In genomic region chrX:70509078-70509477, GRCh38 we compare ENCODE assay signal across 1 cellular context.
TF ChIP-seq lines count a peak whose summit lies in the region.

No MANE protein-coding gene starts in this region.

TF ChIP-seq in H1, 55 proteins besides CTCF, POLR2A, EP300 and RAD21 (continued from another document):
- TF ChIP-seq, protein P1, sequence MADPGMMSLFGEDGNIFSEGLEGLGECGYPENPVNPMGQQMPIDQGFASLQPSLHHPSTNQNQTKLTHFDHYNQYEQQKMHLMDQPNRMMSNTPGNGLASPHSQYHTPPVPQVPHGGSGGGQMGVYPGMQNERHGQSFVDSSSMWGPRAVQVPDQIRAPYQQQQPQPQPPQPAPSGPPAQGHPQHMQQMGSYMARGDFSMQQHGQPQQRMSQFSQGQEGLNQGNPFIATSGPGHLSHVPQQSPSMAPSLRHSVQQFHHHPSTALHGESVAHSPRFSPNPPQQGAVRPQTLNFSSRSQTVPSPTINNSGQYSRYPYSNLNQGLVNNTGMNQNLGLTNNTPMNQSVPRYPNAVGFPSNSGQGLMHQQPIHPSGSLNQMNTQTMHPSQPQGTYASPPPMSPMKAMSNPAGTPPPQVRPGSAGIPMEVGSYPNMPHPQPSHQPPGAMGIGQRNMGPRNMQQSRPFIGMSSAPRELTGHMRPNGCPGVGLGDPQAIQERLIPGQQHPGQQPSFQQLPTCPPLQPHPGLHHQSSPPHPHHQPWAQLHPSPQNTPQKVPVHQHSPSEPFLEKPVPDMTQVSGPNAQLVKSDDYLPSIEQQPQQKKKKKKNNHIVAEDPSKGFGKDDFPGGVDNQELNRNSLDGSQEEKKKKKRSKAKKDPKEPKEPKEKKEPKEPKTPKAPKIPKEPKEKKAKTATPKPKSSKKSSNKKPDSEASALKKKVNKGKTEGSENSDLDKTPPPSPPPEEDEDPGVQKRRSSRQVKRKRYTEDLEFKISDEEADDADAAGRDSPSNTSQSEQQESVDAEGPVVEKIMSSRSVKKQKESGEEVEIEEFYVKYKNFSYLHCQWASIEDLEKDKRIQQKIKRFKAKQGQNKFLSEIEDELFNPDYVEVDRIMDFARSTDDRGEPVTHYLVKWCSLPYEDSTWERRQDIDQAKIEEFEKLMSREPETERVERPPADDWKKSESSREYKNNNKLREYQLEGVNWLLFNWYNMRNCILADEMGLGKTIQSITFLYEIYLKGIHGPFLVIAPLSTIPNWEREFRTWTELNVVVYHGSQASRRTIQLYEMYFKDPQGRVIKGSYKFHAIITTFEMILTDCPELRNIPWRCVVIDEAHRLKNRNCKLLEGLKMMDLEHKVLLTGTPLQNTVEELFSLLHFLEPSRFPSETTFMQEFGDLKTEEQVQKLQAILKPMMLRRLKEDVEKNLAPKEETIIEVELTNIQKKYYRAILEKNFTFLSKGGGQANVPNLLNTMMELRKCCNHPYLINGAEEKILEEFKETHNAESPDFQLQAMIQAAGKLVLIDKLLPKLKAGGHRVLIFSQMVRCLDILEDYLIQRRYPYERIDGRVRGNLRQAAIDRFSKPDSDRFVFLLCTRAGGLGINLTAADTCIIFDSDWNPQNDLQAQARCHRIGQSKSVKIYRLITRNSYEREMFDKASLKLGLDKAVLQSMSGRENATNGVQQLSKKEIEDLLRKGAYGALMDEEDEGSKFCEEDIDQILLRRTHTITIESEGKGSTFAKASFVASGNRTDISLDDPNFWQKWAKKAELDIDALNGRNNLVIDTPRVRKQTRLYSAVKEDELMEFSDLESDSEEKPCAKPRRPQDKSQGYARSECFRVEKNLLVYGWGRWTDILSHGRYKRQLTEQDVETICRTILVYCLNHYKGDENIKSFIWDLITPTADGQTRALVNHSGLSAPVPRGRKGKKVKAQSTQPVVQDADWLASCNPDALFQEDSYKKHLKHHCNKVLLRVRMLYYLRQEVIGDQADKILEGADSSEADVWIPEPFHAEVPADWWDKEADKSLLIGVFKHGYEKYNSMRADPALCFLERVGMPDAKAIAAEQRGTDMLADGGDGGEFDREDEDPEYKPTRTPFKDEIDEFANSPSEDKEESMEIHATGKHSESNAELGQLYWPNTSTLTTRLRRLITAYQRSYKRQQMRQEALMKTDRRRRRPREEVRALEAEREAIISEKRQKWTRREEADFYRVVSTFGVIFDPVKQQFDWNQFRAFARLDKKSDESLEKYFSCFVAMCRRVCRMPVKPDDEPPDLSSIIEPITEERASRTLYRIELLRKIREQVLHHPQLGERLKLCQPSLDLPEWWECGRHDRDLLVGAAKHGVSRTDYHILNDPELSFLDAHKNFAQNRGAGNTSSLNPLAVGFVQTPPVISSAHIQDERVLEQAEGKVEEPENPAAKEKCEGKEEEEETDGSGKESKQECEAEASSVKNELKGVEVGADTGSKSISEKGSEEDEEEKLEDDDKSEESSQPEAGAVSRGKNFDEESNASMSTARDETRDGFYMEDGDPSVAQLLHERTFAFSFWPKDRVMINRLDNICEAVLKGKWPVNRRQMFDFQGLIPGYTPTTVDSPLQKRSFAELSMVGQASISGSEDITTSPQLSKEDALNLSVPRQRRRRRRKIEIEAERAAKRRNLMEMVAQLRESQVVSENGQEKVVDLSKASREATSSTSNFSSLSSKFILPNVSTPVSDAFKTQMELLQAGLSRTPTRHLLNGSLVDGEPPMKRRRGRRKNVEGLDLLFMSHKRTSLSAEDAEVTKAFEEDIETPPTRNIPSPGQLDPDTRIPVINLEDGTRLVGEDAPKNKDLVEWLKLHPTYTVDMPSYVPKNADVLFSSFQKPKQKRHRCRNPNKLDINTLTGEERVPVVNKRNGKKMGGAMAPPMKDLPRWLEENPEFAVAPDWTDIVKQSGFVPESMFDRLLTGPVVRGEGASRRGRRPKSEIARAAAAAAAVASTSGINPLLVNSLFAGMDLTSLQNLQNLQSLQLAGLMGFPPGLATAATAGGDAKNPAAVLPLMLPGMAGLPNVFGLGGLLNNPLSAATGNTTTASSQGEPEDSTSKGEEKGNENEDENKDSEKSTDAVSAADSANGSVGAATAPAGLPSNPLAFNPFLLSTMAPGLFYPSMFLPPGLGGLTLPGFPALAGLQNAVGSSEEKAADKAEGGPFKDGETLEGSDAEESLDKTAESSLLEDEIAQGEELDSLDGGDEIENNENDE (IDR thresholded peaks at IDR 0.05; ENCODE audit: insufficient replicate concordance, low read length) = no peak
- no peak for TF ChIP-seq SP1 (IDR thresholded peaks at IDR 0.05; ENCODE audit: low read depth, low read length)
- no peak for TF ChIP-seq TAF1 (IDR thresholded peaks at IDR 0.05; ENCODE audit: low read depth, low read length)
- no peak for TF ChIP-seq CHD2 (IDR thresholded peaks at IDR 0.05; ENCODE audit: low read length)
- no peak for TF ChIP-seq BACH1 (IDR thresholded peaks at IDR 0.05; ENCODE audit: low read length)
- no peak for TF ChIP-seq PHF8 (conservative IDR thresholded peaks at IDR 0.05; ENCODE audit: low read depth, low read length)
- no peak for TF ChIP-seq KDM1A (IDR thresholded peaks at IDR 0.05; ENCODE audit: borderline replicate concordance, low read length)
- TF ChIP-seq GTF2F1 (IDR thresholded peaks at IDR 0.05; ENCODE audit: borderline replicate concordance, low read depth, low read length) = no peak
